ENCODE assay signal across 8 cellular contexts in genomic region chr10:17026686-17027485, GRCh38.
DNase-seq lines count a peak whose midpoint lies in the region; ATAC-seq and TF ChIP-seq lines count a peak whose summit lies in the region.

No MANE protein-coding gene starts in this region.

- POLR2A ChIA-PET in activated CD4-positive, alpha-beta memory T cell treated with anti-CD3 and anti-CD28 coated beads, Interleukin-2, amount 10 ng/mL, durations not matched to agents 7 days and 5 days (lab: Charles Lee) = interaction anchor here (1.0 to 13.4 kb wide), 3 partner anchors 174 to 203 kb away, joined by 3 to 335 read pairs (median 5); partner anchors contain the start of genes TRDMT1 and VIM

- no peaks in the 10 kb centered on the region for H3K27me3 ChIP-seq in fibroblast of lung (ENCODE audit: control insufficient read depth, insufficient read depth, low read length)

- peaks cover 81% of the 10 kb centered on the region for H3K4me1 Mint-ChIP-seq in activated CD4-positive, alpha-beta memory T cell treated with anti-CD3 and anti-CD28 coated beads, Interleukin-2, amount 10 ng/mL, durations not matched to agents 7 days and 5 days
- H3K4me1 Mint-ChIP-seq in stimulated activated effector memory CD8-positive, alpha-beta T cell treated with anti-CD3 and anti-CD28 coated beads, Interleukin-12 subunit alpha, Interleukin-12 subunit beta, amount 100 ng/mL, for 72 hours = peaks cover 52% of the 10 kb centered on the region

- H3K36me3 Mint-ChIP-seq in activated CD4-positive, alpha-beta memory T cell treated with anti-CD3 and anti-CD28 coated beads, Interleukin-2, amount 10 ng/mL, durations not matched to agents 7 days and 5 days (ENCODE audit: low read depth) = no peaks in the 10 kb centered on the region
- peaks cover 23% of the 10 kb centered on the region for H3K36me3 Mint-ChIP-seq in stimulated activated effector memory CD8-positive, alpha-beta T cell treated with anti-CD3 and anti-CD28 coated beads, Interleukin-12 subunit alpha, Interleukin-12 subunit beta, amount 100 ng/mL, for 72 hours

- CTCF ChIA-PET in activated CD4-positive, alpha-beta memory T cell treated with anti-CD3 and anti-CD28 coated beads, Interleukin-2, amount 10 ng/mL, durations not matched to agents 7 days and 5 days (lab: Charles Lee) = no interaction called here

- no peaks in the 10 kb centered on the region for H3K27me3 Mint-ChIP-seq in activated CD4-positive, alpha-beta memory T cell treated with anti-CD3 and anti-CD28 coated beads, Interleukin-2, amount 10 ng/mL, durations not matched to agents 7 days and 5 days

- peaks cover 21% of the 10 kb centered on the region for H3K4me1 ChIP-seq in fibroblast of lung (ENCODE audit: control insufficient read depth, extremely low read depth, insufficient read depth, low read length)

- peak overlapping the region; percentile 91 for H3K27ac Mint-ChIP-seq in activated CD4-positive, alpha-beta memory T cell treated with anti-CD3 and anti-CD28 coated beads, Interleukin-2, amount 10 ng/mL, durations not matched to agents 7 days and 5 days
- peak overlapping the region; percentile 85 for H3K27ac Mint-ChIP-seq in stimulated activated effector memory CD8-positive, alpha-beta T cell treated with anti-CD3 and anti-CD28 coated beads, Interleukin-12 subunit alpha, Interleukin-12 subunit beta, amount 100 ng/mL, for 72 hours

- no peaks in the 10 kb centered on the region for H3K36me3 ChIP-seq in fibroblast of lung (ENCODE audit: control insufficient read depth, insufficient read depth, low read length)

- no peak overlapping the region for H3K4me2 ChIP-seq in fibroblast of lung (ENCODE audit: extremely low read depth, insufficient read depth, low read length)

- no peak for TF ChIP-seq CTCF in fibroblast of lung (conservative IDR thresholded peaks at IDR 0.05 in 1 of 2, IDR thresholded peaks at IDR 0.05 in 1 of 2; ENCODE audit: low read depth in 1 of 2, low read length in 2 of 2)

- no peaks in the 10 kb centered on the region for H3K9me3 Mint-ChIP-seq in activated CD4-positive, alpha-beta memory T cell treated with anti-CD3 and anti-CD28 coated beads, Interleukin-2, amount 10 ng/mL, durations not matched to agents 7 days and 5 days
- no peaks in the 10 kb centered on the region for H3K9me3 Mint-ChIP-seq in stimulated activated effector memory CD8-positive, alpha-beta T cell treated with anti-CD3 and anti-CD28 coated beads, Interleukin-12 subunit alpha, Interleukin-12 subunit beta, amount 100 ng/mL, for 72 hours

- no peaks in the 10 kb centered on the region for H3K9me3 ChIP-seq in fibroblast of lung (ENCODE audit: control insufficient read depth, insufficient read depth, low read depth, low read length)

- no peak overlapping the region for H3K9ac ChIP-seq in fibroblast of lung (ENCODE audit: insufficient read depth, low read length)

- peak; percentile 83 for DNase-seq in activated CD4-positive, alpha-beta memory T cell treated with anti-CD3 and anti-CD28 coated beads, Interleukin-2, amount 10 ng/mL, durations not matched to agents 7 days and 5 days
- DNase-seq in fibroblast of lung (ENCODE audit: low read depth in 2 of 2) = peak; percentile 53 to 60
- DNase-seq in stimulated activated effector memory CD8-positive, alpha-beta T cell treated with anti-CD3 and anti-CD28 coated beads, Interleukin-12 subunit alpha, Interleukin-12 subunit beta, amount 100 ng/mL, for 72 hours (ENCODE audit: low spot score in 2 of 2) = peak; percentile 45 to 83
- no peak for DNase-seq in NCI-H2029 (lab: John Stamatoyannopoulos, UW)
- DNase-seq in NCI-H1436 (lab: John Stamatoyannopoulos, UW) = no peak
- no peak for DNase-seq in NCI-H226

- H3K27ac ChIP-seq in fibroblast of lung (ENCODE audit: insufficient read depth, low read length) = peak overlapping the region; percentile 94

- no peak overlapping the region for H2AFZ ChIP-seq in fibroblast of lung (ENCODE audit: low read length)

- H3K4me3 ChIP-seq in fibroblast of lung (replicated peaks in 1 of 4; ENCODE audit: control extremely low read depth in 1 of 4, insufficient read depth in 1 of 4, low read depth in 3 of 4, low read length in 4 of 4) = no peak overlapping the region

- no peaks in the 10 kb centered on the region for H3K79me2 ChIP-seq in fibroblast of lung (ENCODE audit: control insufficient read depth, insufficient read depth, low read length)

- peak overlapping the region; percentile 22 for H3K4me3 Mint-ChIP-seq in activated CD4-positive, alpha-beta memory T cell treated with anti-CD3 and anti-CD28 coated beads, Interleukin-2, amount 10 ng/mL, durations not matched to agents 7 days and 5 days
- peak overlapping the region; percentile 39 for H3K4me3 Mint-ChIP-seq in stimulated activated effector memory CD8-positive, alpha-beta T cell treated with anti-CD3 and anti-CD28 coated beads, Interleukin-12 subunit alpha, Interleukin-12 subunit beta, amount 100 ng/mL, for 72 hours

- peak; percentile 61 for ATAC-seq in GM18519 (IDR thresholded peaks at IDR 0.05; ENCODE audit: low FRiP score, unreplicated experiment)
- ATAC-seq in HG03108 (IDR thresholded peaks at IDR 0.05; ENCODE audit: unreplicated experiment) = peak; percentile 50
- ATAC-seq in stimulated activated effector memory CD8-positive, alpha-beta T cell treated with anti-CD3 and anti-CD28 coated beads, Interleukin-12 subunit alpha, Interleukin-12 subunit beta, amount 100 ng/mL, for 72 hours = peak; percentile 79

- no peaks in the 10 kb centered on the region for H4K20me1 ChIP-seq in fibroblast of lung (ENCODE audit: control insufficient read depth, extremely low read depth, insufficient read depth, low read length)

Comparison
In these comparisons a context has a peak if more than half of its experiments do, and no peak if none do; other contexts are left out.
1. DNase-seq: peak in activated CD4-positive, alpha-beta memory T cell treated with anti-CD3 and anti-CD28 coated beads, Interleukin-2, amount 10 ng/mL, durations not matched to agents 7 days and 5 days (single experiment), fibroblast of lung (2 of 2) and stimulated activated effector memory CD8-positive, alpha-beta T cell treated with anti-CD3 and anti-CD28 coated beads, Interleukin-12 subunit alpha, Interleukin-12 subunit beta, amount 100 ng/mL, for 72 hours (2 of 2); none in NCI-H2029 (single experiment), NCI-H1436 (single experiment) and NCI-H226 (single experiment).
2. Peak in every context shown above with its lines, with median percentiles within 50 percentile points of each other: ATAC-seq.